In the genomic region with DNA sequence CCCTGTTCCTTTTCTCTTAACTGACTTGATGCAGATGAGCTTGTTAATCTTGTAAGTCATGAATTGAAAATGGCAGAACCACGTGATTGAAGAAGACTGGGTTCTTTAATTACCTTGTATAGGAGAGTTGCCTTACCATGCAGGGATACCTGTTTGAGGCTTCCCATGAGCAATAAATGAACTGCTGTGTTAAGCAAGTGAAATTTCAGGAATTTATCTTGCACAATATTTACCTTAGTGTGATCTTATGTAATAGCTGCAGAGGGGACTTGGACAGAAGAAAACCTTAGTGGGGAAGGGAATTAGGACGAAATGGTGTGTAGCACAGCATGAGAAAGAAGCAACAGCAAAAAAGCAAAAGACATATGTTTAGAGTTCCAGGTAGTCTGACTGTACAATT, we compare ENCODE assay signal across 25 cellular contexts.
DNase-seq lines count a peak whose midpoint lies in the region; ATAC-seq and TF ChIP-seq lines count a peak whose summit lies in the region.
"Had no signal": no experiment of that assay in that cellular context is flagged by ENCODE, and none has a peak within 500 bp of the region (broad histone marks: within the 10 kb centered on the region; RNA-seq: fewer than 3 reads in every experiment).

No MANE protein-coding gene starts in this region.

- H3K36me3 ChIP-seq in RWPE2 (ENCODE audit: low read depth) (no peaks in the 10 kb centered on the region), left lung (no peaks in the 10 kb centered on the region), upper lobe of right lung (no peaks in the 10 kb centered on the region)
- H3K36me3 ChIP-seq: BLaER1 had no signal

- ATAC-seq in RWPE2 (ENCODE audit: low read depth) (0 out of 3 replicates have a peak, but pooled peaks have one; percentile 35), left lung (peak; percentile 69), upper lobe of right lung (peak; percentile 43)

- H3K4me3 ChIP-seq in RWPE2 (ENCODE audit: severe bottlenecking) (no peak overlapping the region), left lung (no peak overlapping the region), upper lobe of right lung (no peak overlapping the region)
- H3K4me3 ChIP-seq: BLaER1, PC-9 had no signal

- no peaks in the 10 kb centered on the region for H3K27me3 ChIP-seq in RWPE2 (ENCODE audit: insufficient read depth, poor library complexity, severe bottlenecking)
- no peaks in the 10 kb centered on the region for H3K27me3 ChIP-seq in left lung
- no peaks in the 10 kb centered on the region for H3K27me3 ChIP-seq in upper lobe of right lung
- H3K27me3 ChIP-seq: BLaER1 had no signal

- TF ChIP-seq CTCF in RWPE2 (IDR thresholded peaks at IDR 0.05; ENCODE audit: poor library complexity, severe bottlenecking) (no peak), left lung (IDR thresholded peaks at IDR 0.05) (no peak), upper lobe of right lung (IDR thresholded peaks at IDR 0.05) (no peak)

- no peaks in the 10 kb centered on the region for H3K9me3 ChIP-seq in RWPE2 (ENCODE audit: severe bottlenecking)
- H3K9me3 ChIP-seq in left lung = no peaks in the 10 kb centered on the region
- no peaks in the 10 kb centered on the region for H3K9me3 ChIP-seq in upper lobe of right lung
- H3K9me3 ChIP-seq: BLaER1, SK-N-SH had no signal

- intact Hi-C loops in left lung (cut with DNase I) (no loop called here), upper lobe of right lung (cut with DNase I) (no loop called here)

- DNase-seq in Caki2 (ENCODE audit: low read depth) (peak; percentile 10), RWPE2 (ENCODE audit: low spot score) (no peak), left lung (no peak), upper lobe of right lung (no peak), LoVo (ENCODE audit: low spot score) (no peak), inferior parietal cortex (ENCODE audit: extremely low spot score) (no peak)
- DNase-seq in activated T-cell treated with anti-CD3 and anti-CD28 coated beads, Interleukin-2, amount 50 U/mL, for 48 hours = no peak
- DNase-seq: Calu3; CD4-positive, alpha-beta memory T cell; DMS153; H7; HFFc6; IMR-90; NCI-H1092; NCI-H1436; NCI-H187 treated with DMSO at 0.1 percent for 48 hours; NCI-H2107; NCI-H446 treated with DMSO at 0.1 percent for 48 hours; NCI-H69; PC-9; RPMI8226; SHP77 treated with DMSO at 0.1 percent for 48 hours; SK-N-SH; T-helper 2 cell had no signal

- H3K4me1 ChIP-seq in RWPE2 (ENCODE audit: insufficient read depth, poor library complexity, severe bottlenecking) (peaks cover 4% of the 10 kb centered on the region), left lung (no peaks in the 10 kb centered on the region), upper lobe of right lung (no peaks in the 10 kb centered on the region)
- H3K4me1 ChIP-seq: BLaER1 had no signal

- no peak overlapping the region for H3K27ac ChIP-seq in RWPE2 (ENCODE audit: poor library complexity, severe bottlenecking)
- no peak overlapping the region for H3K27ac ChIP-seq in left lung
- H3K27ac ChIP-seq in upper lobe of right lung = no peak overlapping the region
- H3K27ac ChIP-seq: BLaER1, PC-9 had no signal

- in situ Hi-C loops in Caki2 (cut with HindIII; ENCODE audit: low pct_unique_long_range_greater_than_20kb, low sequenced_read_pairs) = no loop called here
